8 cellular contexts compared by ENCODE assay signal in the genomic region with DNA sequence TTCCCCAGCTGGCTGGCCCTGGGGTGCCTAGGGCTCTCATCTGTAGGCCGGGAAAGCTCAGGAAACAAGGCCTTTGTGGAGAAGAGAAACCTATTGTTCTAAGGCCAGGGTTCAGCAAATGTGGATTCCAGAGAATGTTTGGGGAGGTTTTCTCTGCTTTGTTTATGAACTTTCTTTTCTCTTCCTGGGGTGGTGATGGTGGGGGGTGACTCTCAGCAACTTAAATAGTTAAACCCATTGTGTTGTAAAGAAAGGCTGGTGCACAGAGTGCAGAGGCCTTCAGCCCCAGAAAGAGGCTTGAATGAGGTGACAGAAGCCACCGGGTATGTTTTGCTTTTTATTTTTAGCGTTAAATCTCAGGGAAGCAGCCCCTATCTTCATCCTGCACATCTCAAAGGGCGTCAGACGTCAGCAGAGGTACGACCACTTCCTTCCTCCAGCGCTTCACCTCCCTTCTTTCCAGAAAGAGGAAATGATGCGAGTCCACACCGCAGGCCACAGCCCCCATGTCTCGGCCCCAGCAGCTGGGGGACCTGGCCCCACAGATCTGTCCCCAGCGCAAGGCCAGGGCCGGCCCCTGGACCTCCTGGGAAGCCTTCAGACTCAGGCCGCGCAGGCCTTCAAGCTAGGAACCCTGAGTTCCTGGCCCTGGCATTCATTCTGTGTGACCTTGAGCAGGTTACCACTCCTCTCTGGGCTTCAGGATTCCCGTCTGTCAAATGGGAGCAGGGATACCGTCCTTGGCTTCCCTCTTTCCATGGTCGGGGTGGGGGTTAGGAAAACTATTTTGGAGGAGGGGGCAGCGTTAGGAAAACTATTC. TPM values are rescaled to one million over a fixed set of nuclear protein-coding genes. Genes with fewer than 3 reads are reported as not detected.
DNase-seq lines count a peak whose midpoint lies in the region; ATAC-seq and TF ChIP-seq lines count a peak whose summit lies in the region.

No MANE protein-coding gene starts in this region.

- H3K9me3 ChIP-seq in right atrium auricular region (no peaks in the 10 kb centered on the region), skeletal muscle satellite cell (replicated peaks; ENCODE audit: low read length) (no peaks in the 10 kb centered on the region)

- ATAC-seq in GM21367 (IDR thresholded peaks at IDR 0.05; ENCODE audit: unreplicated experiment) = peak; percentile 48

- peaks cover 5 to 8% of the 10 kb centered on the region in 2 donors for H3K27me3 ChIP-seq in right atrium auricular region
- H3K27me3 ChIP-seq in skeletal muscle satellite cell (ENCODE audit: control insufficient read depth, insufficient read depth, low read length) = peaks cover 53% of the 10 kb centered on the region

- no peaks in the 10 kb centered on the region for H3K36me3 ChIP-seq in right atrium auricular region
- no peaks in the 10 kb centered on the region for H3K36me3 ChIP-seq in skeletal muscle satellite cell (ENCODE audit: insufficient read depth, low read length)

- DNase-seq in NOMO-1 treated with DMSO at 0.1 percent for 48 hours (lab: John Stamatoyannopoulos, UW; ENCODE audit: unreplicated experiment) (peak; percentile 76), right atrium auricular region (ENCODE audit: low spot score) (no peak), AG20443 (ENCODE audit: low spot score) (no peak), LoVo (ENCODE audit: low spot score) (no peak), D341Med (ENCODE audit: low spot score) (no peak)
- DNase-seq in activated T-cell treated with anti-CD3 and anti-CD28 coated beads, Interleukin-2, amount 50 U/mL, for 48 hours = peak; percentile 77 to 80

- H3K4me1 ChIP-seq in right atrium auricular region (peaks cover 0 to 28% of the 10 kb centered on the region in 2 donors), skeletal muscle satellite cell (ENCODE audit: control insufficient read depth, insufficient read depth, low read length) (peaks cover 9% of the 10 kb centered on the region)

- H3K27ac ChIP-seq in right atrium auricular region = peak overlapping the region; percentile 61 to 74

- H3K4me3 ChIP-seq in right atrium auricular region = peak overlapping the region; percentile 56 to 70
- H3K4me3 ChIP-seq in skeletal muscle satellite cell (ENCODE audit: low read length) = no peak overlapping the region

- H3K9ac ChIP-seq in skeletal muscle satellite cell (ENCODE audit: low read depth, low read length) = no peak overlapping the region

- peak overlapping the region; percentile 72 for H3K4me2 ChIP-seq in skeletal muscle satellite cell (ENCODE audit: low read length)

- no peak for TF ChIP-seq CTCF in right atrium auricular region (IDR thresholded peaks at IDR 0.05)

RNA-seq across cellular contexts. Expression of a gene that starts 0.6 kb away (rescaled TPM):
- 1 to 10 TPM in 1 of 2 donors, under 1 TPM in 1; 0.96 to 6.6 TPM for total RNA-seq in right atrium auricular region
- not detected in 2 replicates for total RNA-seq in skeletal muscle satellite cell (2012; rRNA removed)

RNA-seq across cellular contexts. Expression of a gene that starts 56.6 kb away (rescaled TPM):
- 1 to 10 TPM; 2.8 to 5.6 TPM for total RNA-seq in right atrium auricular region
- 5.9 and 7.1 TPM in 2 replicates for total RNA-seq in skeletal muscle satellite cell (2012; rRNA removed)

Comparison
In these comparisons a context has a peak if more than half of its experiments do, and no peak if none do; other contexts are left out.
1. DNase-seq: peak in NOMO-1 treated with DMSO at 0.1 percent for 48 hours (single experiment) and activated T-cell treated with anti-CD3 and anti-CD28 coated beads, Interleukin-2, amount 50 U/mL, for 48 hours (2 of 2); none in right atrium auricular region (single experiment), AG20443 (single experiment), LoVo (single experiment) and D341Med (single experiment).